ENCODE assay signal across 8 cellular contexts in the genomic region with DNA sequence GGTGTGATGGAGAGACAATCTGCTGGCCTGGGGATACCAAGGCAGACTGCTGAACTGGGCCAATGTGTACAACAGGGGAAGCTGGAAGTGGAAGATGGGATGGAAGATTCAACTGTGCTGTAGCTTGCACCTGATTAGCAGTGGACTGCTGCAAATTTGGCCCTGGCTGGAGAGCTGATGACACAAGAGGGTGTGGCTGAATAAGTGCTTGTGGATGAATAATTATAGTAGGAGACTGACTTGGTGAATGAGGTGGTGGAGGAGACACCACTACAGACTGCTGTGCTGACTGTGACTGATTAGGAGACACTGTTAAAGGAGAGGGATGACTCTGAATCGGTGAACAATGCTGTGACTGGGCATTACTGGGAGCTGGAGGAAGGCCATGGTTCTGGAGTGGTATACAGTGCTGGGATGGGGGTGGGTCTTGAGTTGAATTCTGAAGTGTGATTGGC. TPM values are rescaled to one million over a fixed set of nuclear protein-coding genes. Genes with fewer than 3 reads are reported as not detected.
DNase-seq lines count a peak whose midpoint lies in the region; ATAC-seq, FAIRE-seq and TF ChIP-seq lines count a peak whose summit lies in the region.

No MANE protein-coding gene starts in this region.

- no peaks in the 10 kb centered on the region for H3K9me3 ChIP-seq in HCT116 (ENCODE audit: control insufficient read depth in 1 of 2, insufficient read depth in 1 of 2, low read depth in 1 of 2, low read length in 2 of 2)
- H3K9me3 ChIP-seq in MG63, result no peaks in the 10 kb centered on the region
- no peaks in the 10 kb centered on the region for H3K9me3 ChIP-seq in neural progenitor cell (ENCODE audit: low read depth)

- TF ChIP-seq RAD21 in HCT116 (IDR thresholded peaks at IDR 0.05; ENCODE audit: low read depth), result no peak

- DNase-seq in activated T-cell treated with anti-CD3 and anti-CD28 coated beads, Interleukin-2, amount 50 U/mL, for 72 hours, result peak; percentile 17 to 21
- no peak for DNase-seq in activated T-cell treated with anti-CD3 and anti-CD28 coated beads for 4 hours
- no peak for DNase-seq in HCT116 (ENCODE audit: low read depth, low spot score)
- peak; percentile 35 for DNase-seq in MG63
- no peak for DNase-seq in chondrocyte (ENCODE audit: low spot score)
- DNase-seq in neural progenitor cell (ENCODE audit: low spot score), result no peak
- DNase-seq in GM12892 (ENCODE audit: insufficient read length), result no peak
- no peak for DNase-seq in stimulated activated naive CD4-positive, alpha-beta T cell (lab: John Stamatoyannopoulos, UW)

- H3K36me3 ChIP-seq in HCT116 (ENCODE audit: control insufficient read depth in 1 of 2, insufficient read depth in 2 of 2, low read length in 2 of 2) (peaks cover 7 to 17% of the 10 kb centered on the region in 2 experiments; a peak in 3 of 4 replicates), MG63 (peaks cover 48% of the 10 kb centered on the region), neural progenitor cell (peaks cover 16% of the 10 kb centered on the region)

- H3K4me3 Mint-ChIP-seq in activated T-cell treated with anti-CD3 and anti-CD28 coated beads, Interleukin-2, amount 50 U/mL, for 72 hours, result peak overlapping the region; percentile 21 to 65
- H3K4me3 Mint-ChIP-seq in chondrocyte (ENCODE audit: unreplicated experiment) (no peak overlapping the region), neural progenitor cell (no peak overlapping the region)

- H3K4me2 ChIP-seq in HCT116 (ENCODE audit: low read length) (no peak overlapping the region), neural progenitor cell (no peak overlapping the region)

- CTCF ChIA-PET in HCT116 (lab: Charles Lee), result interaction anchor here (1.4 kb wide), 1 partner anchor 12 kb away, joined by 3 read pairs; no protein-coding TSS in a partner anchor

- H3F3A ChIP-seq in neural progenitor cell (ENCODE audit: low read depth), result no peaks in the 10 kb centered on the region

- FAIRE-seq in GM12892 (lab: Jason Lieb, UNC), result no peak

- no peaks in the 10 kb centered on the region for H3K9me2 ChIP-seq in HCT116 (ENCODE audit: insufficient read depth)

- RAD21 ChIA-PET in HCT116 (lab: Charles Lee; ENCODE audit: low non-redundant PET in 1 of 2, low total read pairs in 2 of 2, uncharacterized antibody in 2 of 2, unreplicated experiment in 2 of 2), result no interaction called here

- H4K20me1 ChIP-seq in HCT116 (ENCODE audit: insufficient read depth), result no peaks in the 10 kb centered on the region
- H4K20me1 ChIP-seq in neural progenitor cell (ENCODE audit: low read depth), result no peaks in the 10 kb centered on the region

- no peak for TF ChIP-seq POLR2A in HCT116 (IDR thresholded peaks at IDR 0.05; ENCODE audit: borderline replicate concordance, extremely low read depth, insufficient read depth, insufficient read length)
- no peak for TF ChIP-seq POLR2A in GM12892 (IDR thresholded peaks at IDR 0.05; ENCODE audit: low read depth, low read length)

- POLR2A ChIA-PET in HCT116 (lab: Charles Lee), result no interaction called here

- no peak overlapping the region for H3K4me3 ChIP-seq in HCT116 (replicated peaks in 1 of 2; ENCODE audit: low read depth in 1 of 2, low read length in 2 of 2)
- no peak overlapping the region for H3K4me3 ChIP-seq in MG63
- H3K4me3 ChIP-seq in neural progenitor cell, result no peak overlapping the region

- no peaks in the 10 kb centered on the region for H3K4me1 ChIP-seq in HCT116 (ENCODE audit: control insufficient read depth in 1 of 2, insufficient read depth in 2 of 2, low read length in 2 of 2)
- H3K4me1 ChIP-seq in neural progenitor cell, result no peaks in the 10 kb centered on the region

- peak overlapping the region; percentile 22 for H3K27ac Mint-ChIP-seq in activated T-cell treated with anti-CD3 and anti-CD28 coated beads, Interleukin-2, amount 50 U/mL, for 72 hours
- peak overlapping the region; percentile 76 for H3K27ac Mint-ChIP-seq in chondrocyte (ENCODE audit: unreplicated experiment)
- no peak overlapping the region for H3K27ac Mint-ChIP-seq in neural progenitor cell

- peak; percentile 94 to 97 for ATAC-seq in activated T-cell treated with anti-CD3 and anti-CD28 coated beads, Interleukin-2, amount 50 U/mL, for 72 hours (replicated peaks in 1 of 2)
- peak; percentile 52; the same call in 1 of the 2 replicates for ATAC-seq in HCT116

- no peaks in the 10 kb centered on the region for H3K9me3 Mint-ChIP-seq in activated T-cell treated with anti-CD3 and anti-CD28 coated beads, Interleukin-2, amount 50 U/mL, for 72 hours
- H3K9me3 Mint-ChIP-seq in chondrocyte (ENCODE audit: low read depth) (no peaks in the 10 kb centered on the region), neural progenitor cell (no peaks in the 10 kb centered on the region)

- H2AFZ ChIP-seq in HCT116 (ENCODE audit: low read depth, low read length, poor library complexity, severe bottlenecking) (no peak overlapping the region), neural progenitor cell (replicated peaks) (no peak overlapping the region)

- H3K27me3 ChIP-seq in HCT116 (ENCODE audit: insufficient read depth, low read length) (no peaks in the 10 kb centered on the region), MG63 (no peaks in the 10 kb centered on the region), neural progenitor cell (no peaks in the 10 kb centered on the region)

- peaks cover 36% of the 10 kb centered on the region for H3K4me1 Mint-ChIP-seq in activated T-cell treated with anti-CD3 and anti-CD28 coated beads, Interleukin-2, amount 50 U/mL, for 72 hours (ENCODE audit: low read depth)
- H3K4me1 Mint-ChIP-seq in chondrocyte (ENCODE audit: low read depth) (peaks cover 20% of the 10 kb centered on the region), neural progenitor cell (peaks cover 2% of the 10 kb centered on the region)

- BruUV-seq in HCT116 (replicated peaks; lab: Mats Ljungman, UMichigan), result TSS peak; percentile 45

- intact Hi-C loops in HCT116 (cut with micrococcal nuclease), result no loop called here

- H3K36me3 Mint-ChIP-seq in activated T-cell treated with anti-CD3 and anti-CD28 coated beads, Interleukin-2, amount 50 U/mL, for 72 hours (ENCODE audit: insufficient read depth in 2 of 2), result peaks cover 16 to 35% of the 10 kb centered on the region in 2 donors
- H3K36me3 Mint-ChIP-seq in chondrocyte (ENCODE audit: low read depth) (peaks cover 17% of the 10 kb centered on the region), neural progenitor cell (peaks cover 23% of the 10 kb centered on the region)

- no peak overlapping the region for H3K9ac ChIP-seq in HCT116 (ENCODE audit: low read length)
- H3K9ac ChIP-seq in neural progenitor cell, result no peak overlapping the region

- H3K27ac ChIP-seq in HCT116 (ENCODE audit: low read depth, low read length), result no peak overlapping the region
- H3K27ac ChIP-seq in neural progenitor cell, result no peak overlapping the region

- TF ChIP-seq CTCF in HCT116 (IDR thresholded peaks at IDR 0.05 in 2 of 3, conservative IDR thresholded peaks at IDR 0.05 in 1 of 3; ENCODE audit: borderline replicate concordance in 1 of 3, insufficient read depth in 1 of 3, low read depth in 2 of 3, low read length in 2 of 3) (no peak), chondrocyte (IDR thresholded peaks at IDR 0.05) (no peak), neural progenitor cell (IDR thresholded peaks at IDR 0.05) (no peak)

- H3K79me2 ChIP-seq in HCT116 (ENCODE audit: insufficient read depth, low read length) (peaks cover 6% of the 10 kb centered on the region), neural progenitor cell (ENCODE audit: low read depth) (peaks cover 4% of the 10 kb centered on the region)

- no peaks in the 10 kb centered on the region for H3K27me3 Mint-ChIP-seq in activated T-cell treated with anti-CD3 and anti-CD28 coated beads, Interleukin-2, amount 50 U/mL, for 72 hours (ENCODE audit: low read depth)
- no peaks in the 10 kb centered on the region for H3K27me3 Mint-ChIP-seq in chondrocyte (ENCODE audit: low read depth)
- H3K27me3 Mint-ChIP-seq in neural progenitor cell (ENCODE audit: insufficient read depth, low read depth), result no peaks in the 10 kb centered on the region

TF ChIP-seq in HCT116, 20 proteins besides CTCF, POLR2A, EP300 and RAD21:
- TF ChIP-seq EZH2 (IDR thresholded peaks at IDR 0.05) (no peak), TCF7L2 (IDR thresholded peaks at IDR 0.05; ENCODE audit: borderline replicate concordance, extremely low read depth, insufficient read depth, insufficient read length) (no peak), EZH2phosphoT487 (IDR thresholded peaks at IDR 0.05; ENCODE audit: borderline replicate concordance) (no peak), JUND (IDR thresholded peaks at IDR 0.05) (no peak), SRF (IDR thresholded peaks at IDR 0.05; ENCODE audit: low read depth) (no peak), FOSL1 (IDR thresholded peaks at IDR 0.05; ENCODE audit: low read depth) (no peak), SIN3A (IDR thresholded peaks at IDR 0.05; ENCODE audit: low read depth) (no peak), YY1 (IDR thresholded peaks at IDR 0.05; ENCODE audit: extremely low read depth, insufficient replicate concordance, low read depth, low read length) (no peak), SP1 (IDR thresholded peaks at IDR 0.05; ENCODE audit: low read depth) (no peak), ZNF274 (IDR thresholded peaks at IDR 0.05; ENCODE audit: low read depth, low read length) (no peak), POLR2AphosphoS5 (IDR thresholded peaks at IDR 0.05; ENCODE audit: low read depth, low read length) (no peak)
- TF ChIP-seq, protein P1, sequence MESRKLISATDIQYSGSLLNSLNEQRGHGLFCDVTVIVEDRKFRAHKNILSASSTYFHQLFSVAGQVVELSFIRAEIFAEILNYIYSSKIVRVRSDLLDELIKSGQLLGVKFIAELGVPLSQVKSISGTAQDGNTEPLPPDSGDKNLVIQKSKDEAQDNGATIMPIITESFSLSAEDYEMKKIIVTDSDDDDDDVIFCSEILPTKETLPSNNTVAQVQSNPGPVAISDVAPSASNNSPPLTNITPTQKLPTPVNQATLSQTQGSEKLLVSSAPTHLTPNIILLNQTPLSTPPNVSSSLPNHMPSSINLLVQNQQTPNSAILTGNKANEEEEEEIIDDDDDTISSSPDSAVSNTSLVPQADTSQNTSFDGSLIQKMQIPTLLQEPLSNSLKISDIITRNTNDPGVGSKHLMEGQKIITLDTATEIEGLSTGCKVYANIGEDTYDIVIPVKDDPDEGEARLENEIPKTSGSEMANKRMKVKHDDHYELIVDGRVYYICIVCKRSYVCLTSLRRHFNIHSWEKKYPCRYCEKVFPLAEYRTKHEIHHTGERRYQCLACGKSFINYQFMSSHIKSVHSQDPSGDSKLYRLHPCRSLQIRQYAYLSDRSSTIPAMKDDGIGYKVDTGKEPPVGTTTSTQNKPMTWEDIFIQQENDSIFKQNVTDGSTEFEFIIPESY (IDR thresholded peaks at IDR 0.05; ENCODE audit: extremely low read depth, insufficient replicate concordance, low read length), result no peak
TF ChIP-seq in HCT116: peak in this region for 0.

RNA-seq across cellular contexts. Expression of a gene that starts 52.5 kb away (rescaled TPM):
- total RNA-seq in activated T-cell treated with anti-CD3 and anti-CD28 coated beads, Interleukin-2, amount 50 U/mL, for 72 hours, result 10 to 100 TPM; 71.1 to 71.6 TPM
- total RNA-seq in HCT116 (2021; ENCODE audit: unreplicated experiment) (40.1 TPM), chondrocyte (45.6 to 52.6 TPM (median 45.8 TPM) in 3 replicates), neural progenitor cell (ENCODE audit: low replicate concordance) (27.3 and 28.4 TPM in 2 replicates)
- 20.3 and 24.3 TPM in 2 replicates for polyA plus RNA-seq in HCT116 (2012)
- 9.5 and 11.1 TPM in 2 replicates for total RNA-seq in MG63 (2014; rRNA removed; shearing (Covaris generic); ENCODE audit: low replicate concordance)
- polyA plus RNA-seq in GM12892 (2012; ENCODE audit: missing spikeins), result 24.1 TPM

Comparison
In these comparisons a context has a peak if more than half of its experiments do, and no peak if none do; other contexts are left out.
1. DNase-seq: peak in activated T-cell treated with anti-CD3 and anti-CD28 coated beads, Interleukin-2, amount 50 U/mL, for 72 hours (2 of 2) and MG63 (single experiment); none in activated T-cell treated with anti-CD3 and anti-CD28 coated beads for 4 hours (single experiment), HCT116 (single experiment), chondrocyte (single experiment), neural progenitor cell (single experiment), GM12892 (single experiment) and stimulated activated naive CD4-positive, alpha-beta T cell (0 of 6).
2. H3K4me3 Mint-ChIP-seq: peak in activated T-cell treated with anti-CD3 and anti-CD28 coated beads, Interleukin-2, amount 50 U/mL, for 72 hours (2 of 2); none in chondrocyte (single experiment) and neural progenitor cell (single experiment).